8 cellular contexts compared by ENCODE assay signal in genomic region chr1:1347026-1347595, GRCh38. TPM values are rescaled to one million over a fixed set of nuclear protein-coding genes. Genes with fewer than 3 reads are reported as not detected.
DNase-seq lines count a peak whose midpoint lies in the region; ATAC-seq lines count a peak whose summit lies in the region.
"Had no signal": no experiment of that assay in that cellular context is flagged by ENCODE, and none has a peak within 500 bp of the region (broad histone marks: within the 10 kb centered on the region; RNA-seq: fewer than 3 reads in every experiment).

No MANE protein-coding gene starts in this region.

- H3K4me3 ChIP-seq in HUES64 (ENCODE audit: low read length) (peak overlapping the region; percentile 86; the same call in 1 of the 2 replicates), iPS-20b (ENCODE audit: low read length) (peak overlapping the region; percentile 69; the same call in 1 of the 2 replicates), SJCRH30 (no peak overlapping the region; the same call in 1 of the 2 replicates)

- H3K9me3 Mint-ChIP-seq in activated naive CD8-positive, alpha-beta T cell treated with anti-CD3 and anti-CD28 coated beads for 36 hours = no peaks in the 10 kb centered on the region
- H3K9me3 Mint-ChIP-seq in stimulated activated effector memory CD8-positive, alpha-beta T cell treated with anti-CD3 and anti-CD28 coated beads, Interleukin-12 subunit alpha, Interleukin-12 subunit beta, amount 100 ng/mL, for 72 hours = no peaks in the 10 kb centered on the region

- H3K9me3 ChIP-seq in HUES64 (ENCODE audit: insufficient read depth, low read depth, low read length) (no peaks in the 10 kb centered on the region), iPS-20b (ENCODE audit: insufficient read depth, low read depth, low read length) (no peaks in the 10 kb centered on the region), SJCRH30 (replicated peaks) (no peaks in the 10 kb centered on the region)

- H3K4me1 Mint-ChIP-seq in activated naive CD8-positive, alpha-beta T cell treated with anti-CD3 and anti-CD28 coated beads for 36 hours = peaks cover 5% of the 10 kb centered on the region
- H3K4me1 Mint-ChIP-seq in stimulated activated effector memory CD8-positive, alpha-beta T cell treated with anti-CD3 and anti-CD28 coated beads, Interleukin-12 subunit alpha, Interleukin-12 subunit beta, amount 100 ng/mL, for 72 hours = peaks cover 19% of the 10 kb centered on the region

- H3K4me1 ChIP-seq in HUES64 (ENCODE audit: insufficient read depth, low read length) = peaks cover 8% of the 10 kb centered on the region; the same call in 1 of the 2 replicates
- H3K4me1 ChIP-seq in iPS-20b (ENCODE audit: insufficient read depth, low read length) = no peaks in the 10 kb centered on the region; the same call in 1 of the 2 replicates
- H3K4me1 ChIP-seq in SJCRH30 = peaks cover 8% of the 10 kb centered on the region

- H3K9ac ChIP-seq in HUES64 (ENCODE audit: low read depth, low read length) (no peak overlapping the region), iPS-20b (ENCODE audit: low read depth, low read length) (no peak overlapping the region)

- 89% methylated on average over 10 of the region's 10 CpGs for WGBS in HUES64

- H3K27ac ChIP-seq in HUES64 (ENCODE audit: low read depth, low read length) (no peak overlapping the region), iPS-20b (ENCODE audit: low read length) (no peak overlapping the region), SJCRH30 (no peak overlapping the region)

- no peaks in the 10 kb centered on the region for H3K27me3 Mint-ChIP-seq in activated naive CD8-positive, alpha-beta T cell treated with anti-CD3 and anti-CD28 coated beads for 36 hours

- no peak overlapping the region for H3K27ac Mint-ChIP-seq in activated naive CD8-positive, alpha-beta T cell treated with anti-CD3 and anti-CD28 coated beads for 36 hours
- H3K27ac Mint-ChIP-seq in stimulated activated effector memory CD8-positive, alpha-beta T cell treated with anti-CD3 and anti-CD28 coated beads, Interleukin-12 subunit alpha, Interleukin-12 subunit beta, amount 100 ng/mL, for 72 hours = no peak overlapping the region

- peak overlapping the region; percentile 43 for H3K4me3 Mint-ChIP-seq in activated naive CD8-positive, alpha-beta T cell treated with anti-CD3 and anti-CD28 coated beads for 36 hours
- peak overlapping the region; percentile 71 for H3K4me3 Mint-ChIP-seq in stimulated activated effector memory CD8-positive, alpha-beta T cell treated with anti-CD3 and anti-CD28 coated beads, Interleukin-12 subunit alpha, Interleukin-12 subunit beta, amount 100 ng/mL, for 72 hours

- H3K27me3 ChIP-seq in HUES64 (ENCODE audit: insufficient read depth, low read length) (no peaks in the 10 kb centered on the region), iPS-20b (ENCODE audit: insufficient read depth, low read length) (no peaks in the 10 kb centered on the region), SJCRH30 (no peaks in the 10 kb centered on the region)

- no peaks in the 10 kb centered on the region for H3K36me3 ChIP-seq in HUES64 (ENCODE audit: insufficient read depth, low read length)
- no peaks in the 10 kb centered on the region for H3K36me3 ChIP-seq in iPS-20b (ENCODE audit: insufficient read depth, low read depth, low read length)
- no peaks in the 10 kb centered on the region for H3K36me3 ChIP-seq in SJCRH30

- no peak for DNase-seq in activated naive CD8-positive, alpha-beta T cell treated with anti-CD3 and anti-CD28 coated beads for 36 hours
- no peak for DNase-seq in stimulated activated effector memory CD8-positive, alpha-beta T cell treated with anti-CD3 and anti-CD28 coated beads, Interleukin-12 subunit alpha, Interleukin-12 subunit beta, amount 100 ng/mL, for 72 hours (ENCODE audit: low spot score in 2 of 2)
- DNase-seq in NCI-H510A treated with DMSO at 0.1 percent for 48 hours (lab: John Stamatoyannopoulos, UW) (no peak), SJCRH30 (no peak), HK-2 (ENCODE audit: unreplicated experiment) (no peak)
- DNase-seq: hippocampal formation had no signal

- ATAC-seq in stimulated activated effector memory CD8-positive, alpha-beta T cell treated with anti-CD3 and anti-CD28 coated beads, Interleukin-12 subunit alpha, Interleukin-12 subunit beta, amount 100 ng/mL, for 72 hours = no peak

- no peaks in the 10 kb centered on the region for H3K36me3 Mint-ChIP-seq in activated naive CD8-positive, alpha-beta T cell treated with anti-CD3 and anti-CD28 coated beads for 36 hours
- no peaks in the 10 kb centered on the region for H3K36me3 Mint-ChIP-seq in stimulated activated effector memory CD8-positive, alpha-beta T cell treated with anti-CD3 and anti-CD28 coated beads, Interleukin-12 subunit alpha, Interleukin-12 subunit beta, amount 100 ng/mL, for 72 hours

RNA-seq across cellular contexts. Expression of gene DVL1, which starts 2.1 kb away (rescaled TPM):
- 35.1 TPM for polyA plus RNA-seq in HUES64 (2013, experiment 1 of 2)
- polyA plus RNA-seq in HUES64 (2013, experiment 2 of 2) = 36.8 TPM
- total RNA-seq in activated naive CD8-positive, alpha-beta T cell treated with anti-CD3 and anti-CD28 coated beads for 36 hours = 10 to 100 TPM; 26.8 to 29.0 TPM
- 45.8 and 52.5 TPM in 2 replicates for total RNA-seq in SJCRH30 (2014; rRNA removed; shearing (Covaris generic))

RNA-seq across cellular contexts. Expression of gene MXRA8, which starts 11.2 kb away (rescaled TPM):
- 31.5 TPM for polyA plus RNA-seq in HUES64 (2013, experiment 1 of 2)
- 39.4 TPM for polyA plus RNA-seq in HUES64 (2013, experiment 2 of 2)
- total RNA-seq in activated naive CD8-positive, alpha-beta T cell treated with anti-CD3 and anti-CD28 coated beads for 36 hours = under 1 TPM; 0.50 to 0.97 TPM
- 11.3 and 13.8 TPM in 2 replicates for total RNA-seq in SJCRH30 (2014; rRNA removed; shearing (Covaris generic))

RNA-seq across cellular contexts. Expression of gene TAS1R3, which starts 16.0 kb away (rescaled TPM):
- polyA plus RNA-seq in HUES64 (2013, experiment 1 of 2) = 0.10 TPM
- polyA plus RNA-seq in HUES64 (2013, experiment 2 of 2) = 0.13 TPM
- under 1 TPM; 0.06 to 0.20 TPM for total RNA-seq in activated naive CD8-positive, alpha-beta T cell treated with anti-CD3 and anti-CD28 coated beads for 36 hours
- total RNA-seq in SJCRH30 (2014; rRNA removed; shearing (Covaris generic)) = 0.15 and 0.47 TPM in 2 replicates

RNA-seq across cellular contexts. Expression of gene CPTP, which starts 22.5 kb away (rescaled TPM):
- 10.1 TPM for polyA plus RNA-seq in HUES64 (2013, experiment 1 of 2)
- polyA plus RNA-seq in HUES64 (2013, experiment 2 of 2) = 10.2 TPM
- total RNA-seq in activated naive CD8-positive, alpha-beta T cell treated with anti-CD3 and anti-CD28 coated beads for 36 hours = 10 to 100 TPM; 12.2 to 13.7 TPM
- total RNA-seq in SJCRH30 (2014; rRNA removed; shearing (Covaris generic)) = 22.1 and 22.3 TPM in 2 replicates

RNA-seq across cellular contexts. Expression of gene INTS11, which starts 22.7 kb away (rescaled TPM):
- polyA plus RNA-seq in HUES64 (2013, experiment 1 of 2) = 74.1 TPM
- polyA plus RNA-seq in HUES64 (2013, experiment 2 of 2) = 76.3 TPM
- 100 to 1,000 TPM; 111 to 113 TPM for total RNA-seq in activated naive CD8-positive, alpha-beta T cell treated with anti-CD3 and anti-CD28 coated beads for 36 hours
- total RNA-seq in SJCRH30 (2014; rRNA removed; shearing (Covaris generic)) = 66.0 and 78.7 TPM in 2 replicates
